In the genomic region with DNA sequence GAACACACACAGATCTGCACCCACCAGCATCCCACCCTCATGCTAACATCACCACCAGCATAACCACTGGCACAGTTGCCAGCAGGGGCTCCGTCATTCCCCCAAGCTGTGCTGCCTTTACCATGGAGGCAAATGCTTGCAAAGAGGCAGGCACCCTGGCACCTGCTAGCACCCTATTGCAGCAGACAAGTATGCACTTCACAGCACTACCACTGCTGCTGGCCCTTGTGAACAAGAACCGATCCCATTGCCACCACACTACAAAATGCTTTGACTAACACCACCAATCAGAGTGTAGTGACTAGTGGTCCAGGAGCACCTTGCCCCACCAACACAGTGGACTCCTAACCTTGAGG, we compare ENCODE assay signal across 1 cellular context.
TF ChIP-seq lines count a peak whose summit lies in the region.

No MANE protein-coding gene starts in this region.

TF ChIP-seq in IMR-90, 13 proteins besides CTCF, POLR2A, EP300 and RAD21:
- TF ChIP-seq, protein P1, sequence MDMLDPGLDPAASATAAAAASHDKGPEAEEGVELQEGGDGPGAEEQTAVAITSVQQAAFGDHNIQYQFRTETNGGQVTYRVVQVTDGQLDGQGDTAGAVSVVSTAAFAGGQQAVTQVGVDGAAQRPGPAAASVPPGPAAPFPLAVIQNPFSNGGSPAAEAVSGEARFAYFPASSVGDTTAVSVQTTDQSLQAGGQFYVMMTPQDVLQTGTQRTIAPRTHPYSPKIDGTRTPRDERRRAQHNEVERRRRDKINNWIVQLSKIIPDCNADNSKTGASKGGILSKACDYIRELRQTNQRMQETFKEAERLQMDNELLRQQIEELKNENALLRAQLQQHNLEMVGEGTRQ (IDR thresholded peaks at IDR 0.05; ENCODE audit: low read depth, low read length), result no peak
- no peak for TF ChIP-seq BHLHE40 (IDR thresholded peaks at IDR 0.05; ENCODE audit: low read depth, low read length)
- TF ChIP-seq RFX5 (IDR thresholded peaks at IDR 0.05; ENCODE audit: low read depth, low read length), result no peak
- TF ChIP-seq FOS (IDR thresholded peaks at IDR 0.05; ENCODE audit: low read depth, low read length), result no peak
- TF ChIP-seq SMC3 (IDR thresholded peaks at IDR 0.05; ENCODE audit: low read depth, low read length), result no peak
- no peak for TF ChIP-seq MAFK (IDR thresholded peaks at IDR 0.05; ENCODE audit: low read depth, low read length)
- TF ChIP-seq CEBPB (IDR thresholded peaks at IDR 0.05; ENCODE audit: low read depth, low read length), result no peak
- no peak for TF ChIP-seq NFE2L2 (IDR thresholded peaks at IDR 0.05; ENCODE audit: low read depth, low read length)
- no peak for TF ChIP-seq MAZ (IDR thresholded peaks at IDR 0.05; ENCODE audit: borderline replicate concordance, low read depth, low read length)
- TF ChIP-seq, protein P2, sequence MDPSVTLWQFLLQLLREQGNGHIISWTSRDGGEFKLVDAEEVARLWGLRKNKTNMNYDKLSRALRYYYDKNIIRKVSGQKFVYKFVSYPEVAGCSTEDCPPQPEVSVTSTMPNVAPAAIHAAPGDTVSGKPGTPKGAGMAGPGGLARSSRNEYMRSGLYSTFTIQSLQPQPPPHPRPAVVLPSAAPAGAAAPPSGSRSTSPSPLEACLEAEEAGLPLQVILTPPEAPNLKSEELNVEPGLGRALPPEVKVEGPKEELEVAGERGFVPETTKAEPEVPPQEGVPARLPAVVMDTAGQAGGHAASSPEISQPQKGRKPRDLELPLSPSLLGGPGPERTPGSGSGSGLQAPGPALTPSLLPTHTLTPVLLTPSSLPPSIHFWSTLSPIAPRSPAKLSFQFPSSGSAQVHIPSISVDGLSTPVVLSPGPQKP (IDR thresholded peaks at IDR 0.05; ENCODE audit: borderline replicate concordance, low read depth, low read length), result no peak
- no peak for TF ChIP-seq CHD1 (IDR thresholded peaks at IDR 0.05; ENCODE audit: low read depth, low read length)
- TF ChIP-seq RCOR1 (IDR thresholded peaks at IDR 0.05; ENCODE audit: insufficient replicate concordance, low read length), result no peak
- no peak for TF ChIP-seq MXI1 (IDR thresholded peaks at IDR 0.05; ENCODE audit: borderline replicate concordance, low read depth, low read length)
